Comparison of ENCODE assay signal across 8 cellular contexts in the genomic region with DNA sequence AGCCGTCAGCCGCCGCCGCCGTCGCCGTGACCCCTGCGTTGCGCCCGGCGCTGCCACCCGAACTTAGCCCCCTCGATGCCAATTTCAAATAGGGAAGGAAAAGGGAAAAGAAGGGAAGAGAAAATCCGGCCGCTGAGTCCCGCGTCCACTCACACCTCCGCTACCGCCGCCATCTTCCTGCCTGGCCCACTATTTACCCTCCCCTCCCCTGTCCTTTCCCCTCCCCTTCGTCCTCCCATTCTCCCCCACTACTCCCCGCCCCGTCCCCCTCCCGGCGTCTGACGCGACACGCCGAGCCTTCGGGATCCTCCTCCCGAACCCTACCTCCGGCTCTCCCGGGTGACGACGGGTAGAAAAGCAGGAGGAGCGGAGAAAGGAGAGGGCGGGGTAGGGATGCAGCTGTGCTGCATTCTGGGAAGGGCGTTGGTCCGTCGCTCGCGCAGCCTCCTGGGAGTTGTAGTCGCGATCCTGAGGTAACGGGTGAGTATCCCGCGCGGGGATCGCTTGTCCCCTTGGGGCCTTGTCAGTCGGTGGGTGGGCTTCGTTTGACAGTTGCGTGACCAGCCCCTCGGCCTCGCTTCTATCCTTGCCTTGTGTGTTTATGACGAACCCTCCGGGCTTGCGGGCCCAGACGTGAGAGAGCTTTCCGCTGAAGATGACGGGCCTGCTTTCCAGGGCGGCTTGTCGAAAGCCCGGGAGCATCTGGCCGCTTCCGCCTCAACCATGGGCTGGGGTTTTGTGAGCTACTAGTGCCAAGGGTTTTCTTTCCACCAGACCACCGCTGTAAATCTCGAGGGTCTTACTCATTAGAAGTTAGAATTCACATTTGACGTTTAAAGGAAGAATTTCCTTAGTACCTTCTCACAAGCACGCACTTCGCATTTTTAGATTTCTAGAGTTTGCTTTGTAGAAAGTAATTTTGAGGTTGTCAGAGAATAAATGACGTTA. TPM values are rescaled to one million over a fixed set of nuclear protein-coding genes. Genes with fewer than 3 reads are reported as not detected.
DNase-seq lines count a peak whose midpoint lies in the region; ATAC-seq, FAIRE-seq and TF ChIP-seq lines count a peak whose summit lies in the region.

TSS of gene CERT1 (minus strand) at position 195 of the 948 bp plus-strand sequence. CDS start 422 bp downstream, outside the sequence.
TSS of gene POLK (plus strand) at position 457 of the 948 bp plus-strand sequence.

- H3K36me3 ChIP-seq in psoas muscle (ENCODE audit: insufficient read depth in 1 of 2, low read depth in 1 of 2) = no peaks in the 10 kb centered on the region

- TF ChIP-seq CTCF in psoas muscle (IDR thresholded peaks at IDR 0.05) = no peak

- no peaks in the 10 kb centered on the region for H3K27me3 ChIP-seq in psoas muscle (ENCODE audit: insufficient read depth in 3 of 3, low read length in 2 of 3)

- peak; percentile 72 for FAIRE-seq in urothelium cell line (lab: Jason Lieb, UNC)

- peak within 1 kb of the TSS; percentile 94 for H3K27ac ChIP-seq in angular gyrus (ENCODE audit: low read depth, low read length)
- peak within 1 kb of the TSS; percentile 96 for H3K27ac ChIP-seq in psoas muscle

- ATAC-seq in GM18498 (IDR thresholded peaks at IDR 0.05; ENCODE audit: unreplicated experiment) (peak; percentile 84), HG02938 (IDR thresholded peaks at IDR 0.05; ENCODE audit: unreplicated experiment) (peak; percentile 78), left ventricle myocardium superior (peak; percentile 98), psoas muscle (peak; percentile 95 to 97 (median 96))

- DNase-seq in NCI-H187 (lab: John Stamatoyannopoulos, UW) (peak; percentile 85 to 95), T-helper 2 cell (peak; percentile 80 to 100 (median 91)), left ventricle myocardium superior (peak; percentile 97), psoas muscle (peak; percentile 98 to 99), urothelium cell line (ENCODE audit: low spot score) (peak; percentile 98)

- peaks cover 51% of the 10 kb centered on the region for H3K4me1 ChIP-seq in psoas muscle

- 1% methylated on average over 43 to 71 of the region's 71 CpGs for WGBS in psoas muscle, 3 donors

- peak within 1 kb of the TSS; percentile 86 for H3K4me3 ChIP-seq in psoas muscle

- H3K9me3 ChIP-seq in psoas muscle = no peaks in the 10 kb centered on the region

- intact Hi-C loops in left ventricle myocardium superior (cut with micrococcal nuclease) = no loop called here
- intact Hi-C loops in psoas muscle (cut with DNase I) = loop anchor here in 1 of 2 donors (2.0 kb wide), 1 partner anchor 55 kb away; no protein-coding TSS in a partner anchor

RNA-seq across cellular contexts. Expression of gene CERT1, which starts in this region (rescaled TPM):
- 29.3 TPM for total RNA-seq in left ventricle myocardium superior
- 10 to 100 TPM; 33.3 to 54.8 (median 49.6) TPM for total RNA-seq in psoas muscle
- polyA plus RNA-seq in psoas muscle = 10 to 100 TPM; 14.1 to 63.3 (median 19.5) TPM

RNA-seq across cellular contexts. Expression of gene POLK, which starts in this region (rescaled TPM):
- total RNA-seq in left ventricle myocardium superior (22.2 TPM), psoas muscle (10 to 100 TPM; 18.9 to 29.9 (median 26.7) TPM)
- 10 to 100 TPM in 1 of 3 donors, 1 to 10 TPM in 2; 4.9 to 17.8 (median 6.7) TPM for polyA plus RNA-seq in psoas muscle

Comparison
In these comparisons a context has a peak if more than half of its experiments do, and no peak if none do; other contexts are left out.
1. Peak in every context shown above with its lines: DNase-seq, ATAC-seq, H3K4me3 ChIP-seq and H3K27ac ChIP-seq.